Comparison of ENCODE assay signal across 1 cellular context in genomic region chr11:44351006-44351660, GRCh38.
TF ChIP-seq lines count a peak whose summit lies in the region.

No MANE protein-coding gene starts in this region.

TF ChIP-seq in GM12878, 131 proteins besides CTCF, POLR2A, EP300 and RAD21 (continued from another document):
- TF ChIP-seq, protein P1, sequence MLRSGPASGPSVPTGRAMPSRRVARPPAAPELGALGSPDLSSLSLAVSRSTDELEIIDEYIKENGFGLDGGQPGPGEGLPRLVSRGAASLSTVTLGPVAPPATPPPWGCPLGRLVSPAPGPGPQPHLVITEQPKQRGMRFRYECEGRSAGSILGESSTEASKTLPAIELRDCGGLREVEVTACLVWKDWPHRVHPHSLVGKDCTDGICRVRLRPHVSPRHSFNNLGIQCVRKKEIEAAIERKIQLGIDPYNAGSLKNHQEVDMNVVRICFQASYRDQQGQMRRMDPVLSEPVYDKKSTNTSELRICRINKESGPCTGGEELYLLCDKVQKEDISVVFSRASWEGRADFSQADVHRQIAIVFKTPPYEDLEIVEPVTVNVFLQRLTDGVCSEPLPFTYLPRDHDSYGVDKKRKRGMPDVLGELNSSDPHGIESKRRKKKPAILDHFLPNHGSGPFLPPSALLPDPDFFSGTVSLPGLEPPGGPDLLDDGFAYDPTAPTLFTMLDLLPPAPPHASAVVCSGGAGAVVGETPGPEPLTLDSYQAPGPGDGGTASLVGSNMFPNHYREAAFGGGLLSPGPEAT (IDR thresholded peaks at IDR 0.05; ENCODE audit: low read depth): peak; percentile 57
- TF ChIP-seq, protein P2, sequence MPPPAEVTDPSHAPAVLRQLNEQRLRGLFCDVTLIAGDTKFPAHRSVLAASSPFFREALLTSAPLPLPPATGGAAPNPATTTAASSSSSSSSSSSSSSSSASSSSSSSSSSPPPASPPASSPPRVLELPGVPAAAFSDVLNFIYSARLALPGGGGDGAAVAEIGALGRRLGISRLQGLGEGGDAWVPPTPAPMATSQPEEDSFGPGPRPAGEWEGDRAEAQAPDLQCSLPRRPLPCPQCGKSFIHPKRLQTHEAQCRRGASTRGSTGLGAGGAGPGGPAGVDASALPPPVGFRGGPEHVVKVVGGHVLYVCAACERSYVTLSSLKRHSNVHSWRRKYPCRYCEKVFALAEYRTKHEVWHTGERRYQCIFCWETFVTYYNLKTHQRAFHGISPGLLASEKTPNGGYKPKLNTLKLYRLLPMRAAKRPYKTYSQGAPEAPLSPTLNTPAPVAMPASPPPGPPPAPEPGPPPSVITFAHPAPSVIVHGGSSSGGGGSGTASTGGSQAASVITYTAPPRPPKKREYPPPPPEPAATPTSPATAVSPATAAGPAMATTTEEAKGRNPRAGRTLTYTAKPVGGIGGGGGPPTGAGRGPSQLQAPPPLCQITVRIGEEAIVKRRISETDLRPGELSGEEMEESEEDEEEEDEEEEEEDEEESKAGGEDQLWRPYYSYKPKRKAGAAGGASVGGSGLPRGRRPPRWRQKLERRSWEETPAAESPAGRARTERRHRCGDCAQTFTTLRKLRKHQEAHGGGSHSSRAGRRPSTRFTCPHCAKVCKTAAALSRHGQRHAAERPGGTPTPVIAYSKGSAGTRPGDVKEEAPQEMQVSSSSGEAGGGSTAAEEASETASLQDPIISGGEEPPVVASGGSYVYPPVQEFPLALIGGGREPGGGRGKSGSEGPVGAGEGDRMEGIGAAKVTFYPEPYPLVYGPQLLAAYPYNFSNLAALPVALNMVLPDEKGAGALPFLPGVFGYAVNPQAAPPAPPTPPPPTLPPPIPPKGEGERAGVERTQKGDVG (CRISPR knock-in tag; IDR thresholded peaks at IDR 0.05): no peak
- no peak for TF ChIP-seq EED (IDR thresholded peaks at IDR 0.05; ENCODE audit: low read depth)
- TF ChIP-seq YY1 (IDR thresholded peaks at IDR 0.05; ENCODE audit: low read depth, low read length): no peak
- TF ChIP-seq ETV6 (conservative IDR thresholded peaks at IDR 0.05 in 1 of 2, IDR thresholded peaks at IDR 0.05 in 1 of 2; ENCODE audit: borderline replicate concordance in 1 of 2, low read depth in 1 of 2): peak in 1 of 2 experiments; percentile 36; a peak in 1 of 4 replicates
- TF ChIP-seq, protein P3, sequence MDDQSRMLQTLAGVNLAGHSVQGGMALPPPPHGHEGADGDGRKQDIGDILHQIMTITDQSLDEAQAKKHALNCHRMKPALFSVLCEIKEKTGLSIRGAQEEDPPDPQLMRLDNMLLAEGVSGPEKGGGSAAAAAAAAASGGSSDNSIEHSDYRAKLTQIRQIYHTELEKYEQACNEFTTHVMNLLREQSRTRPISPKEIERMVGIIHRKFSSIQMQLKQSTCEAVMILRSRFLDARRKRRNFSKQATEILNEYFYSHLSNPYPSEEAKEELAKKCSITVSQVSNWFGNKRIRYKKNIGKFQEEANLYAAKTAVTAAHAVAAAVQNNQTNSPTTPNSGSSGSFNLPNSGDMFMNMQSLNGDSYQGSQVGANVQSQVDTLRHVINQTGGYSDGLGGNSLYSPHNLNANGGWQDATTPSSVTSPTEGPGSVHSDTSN (IDR thresholded peaks at IDR 0.05; ENCODE audit: insufficient replicate concordance, low read depth, low read length): no peak
- TF ChIP-seq RAD51 (IDR thresholded peaks at IDR 0.05): no peak
- no peak for TF ChIP-seq NFIC (IDR thresholded peaks at IDR 0.05; ENCODE audit: low read depth, low read length)
- TF ChIP-seq SREBF1 (IDR thresholded peaks at IDR 0.05; ENCODE audit: low read length): no peak
- no peak for TF ChIP-seq CUX1 (IDR thresholded peaks at IDR 0.05; ENCODE audit: insufficient replicate concordance, low read depth, low read length)
- TF ChIP-seq, protein P4, sequence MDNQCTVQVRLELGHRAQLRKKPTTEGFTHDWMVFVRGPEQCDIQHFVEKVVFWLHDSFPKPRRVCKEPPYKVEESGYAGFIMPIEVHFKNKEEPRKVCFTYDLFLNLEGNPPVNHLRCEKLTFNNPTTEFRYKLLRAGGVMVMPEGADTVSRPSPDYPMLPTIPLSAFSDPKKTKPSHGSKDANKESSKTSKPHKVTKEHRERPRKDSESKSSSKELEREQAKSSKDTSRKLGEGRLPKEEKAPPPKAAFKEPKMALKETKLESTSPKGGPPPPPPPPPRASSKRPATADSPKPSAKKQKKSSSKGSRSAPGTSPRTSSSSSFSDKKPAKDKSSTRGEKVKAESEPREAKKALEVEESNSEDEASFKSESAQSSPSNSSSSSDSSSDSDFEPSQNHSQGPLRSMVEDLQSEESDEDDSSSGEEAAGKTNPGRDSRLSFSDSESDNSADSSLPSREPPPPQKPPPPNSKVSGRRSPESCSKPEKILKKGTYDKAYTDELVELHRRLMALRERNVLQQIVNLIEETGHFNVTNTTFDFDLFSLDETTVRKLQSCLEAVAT (IDR thresholded peaks at IDR 0.05): peak; percentile 78
- TF ChIP-seq BHLHE40 (IDR thresholded peaks at IDR 0.05; ENCODE audit: borderline replicate concordance in 1 of 2, low read depth in 2 of 2, low read length in 1 of 2): peak; percentile 53 to 71; a peak in 2 of 4 replicates
